In the genomic region with DNA sequence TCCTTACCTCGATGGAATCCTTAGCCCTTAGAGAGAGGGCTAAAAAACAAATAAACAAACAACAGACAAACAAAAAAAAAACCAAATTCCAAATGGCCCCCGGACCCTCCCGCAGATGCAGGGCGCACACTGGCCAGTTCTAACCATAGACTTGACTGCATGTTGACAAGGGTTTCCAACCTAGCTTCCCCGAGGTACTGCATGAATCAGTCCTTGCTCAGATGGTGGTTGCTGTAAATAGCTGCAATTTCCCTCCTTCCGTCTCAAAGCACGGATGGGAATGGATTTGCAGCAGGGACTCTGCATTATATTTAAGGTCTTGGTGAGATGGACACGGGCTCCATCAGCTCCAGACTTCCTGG, we compare ENCODE assay signal across 8 cellular contexts.
DNase-seq lines count a peak whose midpoint lies in the region; ATAC-seq and TF ChIP-seq lines count a peak whose summit lies in the region.

No MANE protein-coding gene starts in this region.

- ATAC-seq in HG02938 (IDR thresholded peaks at IDR 0.05; ENCODE audit: unreplicated experiment) (peak; percentile 26), lung (ENCODE audit: insufficient read depth, low FRiP score) (peak; percentile 15)

- H3K27ac ChIP-seq in A673 (ENCODE audit: low read depth, low read length, poor library complexity, severe bottlenecking) (no peak overlapping the region), dorsolateral prefrontal cortex (peak overlapping the region; percentile 46 to 98 (median 94)), lung (ENCODE audit: low read depth in 1 of 2, low read length in 1 of 2) (no peak overlapping the region), testis (no peak overlapping the region)

- WGBS in lung, 2 donors: 11% methylated on average over 8 of the region's 8 CpGs
- 6% methylated on average over 7 to 8 of the region's 8 CpGs for WGBS in testis, 2 donors

- BruUV-seq in A673 (replicated peaks; lab: Mats Ljungman, UMichigan): no TSS peak

- H3K9me3 ChIP-seq in A673 (ENCODE audit: low read depth, low read length, poor library complexity, severe bottlenecking) (peaks cover 1% of the 10 kb centered on the region), lung (ENCODE audit: control insufficient read depth in 2 of 2, insufficient read depth in 1 of 2, low read length in 1 of 2) (no peaks in the 10 kb centered on the region), testis (no peaks in the 10 kb centered on the region)

- peak; percentile 20 for DNase-seq in A673 (ENCODE audit: low spot score)
- no peak for DNase-seq in GM12865 (ENCODE audit: low read depth)
- peak; percentile 13 for DNase-seq in SHP77 treated with DMSO at 0.1 percent for 48 hours (lab: John Stamatoyannopoulos, UW)
- peak in 3 of 10 donors; percentile 36 to 46 (median 39) for DNase-seq in dorsolateral prefrontal cortex
- no peak for DNase-seq in lung (ENCODE audit: low spot score)
- DNase-seq in testis: no peak
- DNase-seq in NCI-H1048 (lab: John Stamatoyannopoulos, UW): no peak

- intact Hi-C loops in A673 (cut with micrococcal nuclease; ENCODE audit: unreplicated experiment): loop anchor here (5.0 kb wide), 2 partner anchors 164 to 691 kb away; partner anchors contain the start of gene CD47
- intact Hi-C loops in dorsolateral prefrontal cortex (cut with DNase I): loop anchor here (5.0 to 10.0 kb wide), 9 partner anchors 81 to 549 kb away; partner anchors contain the start of genes CD47 (in 1 of the 2) and IFT57 (in 1 of the 2)
- intact Hi-C loops in testis (cut with DNase I; ENCODE audit: low total_unique reads): no loop called here

- H3K4me1 ChIP-seq in A673 (ENCODE audit: insufficient read depth, low read length, poor library complexity, severe bottlenecking): peaks cover 6% of the 10 kb centered on the region
- H3K4me1 ChIP-seq in lung (ENCODE audit: control insufficient read depth in 2 of 2, insufficient read depth in 2 of 2, low read length in 2 of 2): peaks cover 0 to 1% of the 10 kb centered on the region in 2 donors
- H3K4me1 ChIP-seq in testis: no peaks in the 10 kb centered on the region

- TF ChIP-seq POLR2A in testis (IDR thresholded peaks at IDR 0.05): no peak

- CTCF ChIA-PET in A673 (lab: Charles Lee): interaction anchor here (0.5 to 1.1 kb wide), 6 partner anchors 8 to 693 kb away, joined by 3 to 4 read pairs (median 3); no protein-coding TSS in a partner anchor

- TF ChIP-seq CTCF in A673 (conservative IDR thresholded peaks at IDR 0.05; ENCODE audit: low read depth, low read length) (no peak), GM12865 (IDR thresholded peaks at IDR 0.05; ENCODE audit: insufficient read depth, low read depth, low read length, missing control alignments) (no peak), dorsolateral prefrontal cortex (IDR thresholded peaks at IDR 0.05 in 54 of 56, conservative IDR thresholded peaks at IDR 0.05 in 2 of 56; ENCODE audit: low read depth in 1 of 56, partially characterized antibody in 56 of 56) (no peak), lung (IDR thresholded peaks at IDR 0.05; ENCODE audit: control extremely low read depth, extremely low read depth) (no peak), testis (IDR thresholded peaks at IDR 0.05) (no peak)

- POLR2A ChIA-PET in A673 (lab: Charles Lee; ENCODE audit: low non-redundant PET): no interaction called here

- no peaks in the 10 kb centered on the region for H3K36me3 ChIP-seq in A673 (ENCODE audit: insufficient read depth, low read length, poor library complexity, severe bottlenecking)
- H3K36me3 ChIP-seq in lung (ENCODE audit: control insufficient read depth in 2 of 2, insufficient read depth in 2 of 2, low read length in 2 of 2): no peaks in the 10 kb centered on the region
- H3K36me3 ChIP-seq in testis (ENCODE audit: low read depth, missing control alignments): no peaks in the 10 kb centered on the region

- H3K4me3 ChIP-seq in A673 (ENCODE audit: low read depth, low read length, poor library complexity, severe bottlenecking) (peak overlapping the region; percentile 52), GM12865 (ENCODE audit: low read depth, low read length) (peak overlapping the region; percentile 47), dorsolateral prefrontal cortex (peak overlapping the region; percentile 45 to 89 (median 72)), lung (peak overlapping the region; percentile 44), testis (peak overlapping the region; percentile 51 to 67)

- H3K27me3 ChIP-seq in A673 (replicated peaks; ENCODE audit: insufficient read depth, low read depth, low read length, poor library complexity) (peaks cover 43% of the 10 kb centered on the region), dorsolateral prefrontal cortex (no peaks in the 10 kb centered on the region), lung (ENCODE audit: control insufficient read depth, insufficient read depth) (no peaks in the 10 kb centered on the region), testis (no peaks in the 10 kb centered on the region)

Comparison
In these comparisons a context has a peak if more than half of its experiments do, and no peak if none do; other contexts are left out.
1. DNase-seq: peak in A673 (single experiment) and SHP77 treated with DMSO at 0.1 percent for 48 hours (single experiment); none in GM12865 (single experiment), lung (single experiment), testis (single experiment) and NCI-H1048 (single experiment).
2. H3K27ac ChIP-seq: peak in dorsolateral prefrontal cortex (59 of 59); none in A673 (single experiment), lung (0 of 2) and testis (0 of 2).
3. Peak in every context shown above with its lines, with median percentiles within 50 percentile points of each other: H3K4me3 ChIP-seq.